13 cellular contexts compared by ENCODE assay signal in genomic region chr7:45919231-45919825, GRCh38. TPM values are rescaled to one million over a fixed set of nuclear protein-coding genes. Genes with fewer than 3 reads are reported as not detected.
DNase-seq lines count a peak whose midpoint lies in the region; ATAC-seq and TF ChIP-seq lines count a peak whose summit lies in the region.
"Had no signal": no experiment of that assay in that cellular context is flagged by ENCODE, and none has a peak within 500 bp of the region (broad histone marks: within the 10 kb centered on the region; RNA-seq: fewer than 3 reads in every experiment).

No MANE protein-coding gene starts in this region.

- no peak overlapping the region for H2AFZ ChIP-seq in ACC112 (ENCODE audit: low read length, unreplicated experiment)

- no peaks in the 10 kb centered on the region for H3K9me3 ChIP-seq in endodermal cell (ENCODE audit: control insufficient read depth, low read length)

- H3K27me3 Mint-ChIP-seq in endodermal cell (ENCODE audit: insufficient read depth) (peaks cover 81% of the 10 kb centered on the region), neural crest cell (ENCODE audit: low read depth) (peaks cover 52% of the 10 kb centered on the region)

- no peak for TF ChIP-seq CTCF in HFF-Myc (IDR thresholded peaks at IDR 0.05; ENCODE audit: low read depth, low read length, missing control alignments)
- no peak for TF ChIP-seq CTCF in endodermal cell (conservative IDR thresholded peaks at IDR 0.05)
- no peak for TF ChIP-seq CTCF in neural crest cell (conservative IDR thresholded peaks at IDR 0.05)

- H3K27me3 ChIP-seq in ACC112 (ENCODE audit: insufficient read depth, low read length) (peaks cover 20% of the 10 kb centered on the region), endodermal cell (ENCODE audit: control insufficient read depth, insufficient read depth, low read length, poor library complexity, severe bottlenecking) (peaks cover 78% of the 10 kb centered on the region)

- H3K36me3 Mint-ChIP-seq in endodermal cell (ENCODE audit: low read depth) (no peaks in the 10 kb centered on the region), neural crest cell (ENCODE audit: low read depth) (peaks cover 4% of the 10 kb centered on the region)

- DNase-seq in HFF-Myc (ENCODE audit: extremely low read depth, low read depth), result no peak
- DNase-seq in endodermal cell, result no peak
- no peak for DNase-seq in neural crest cell (ENCODE audit: low read depth, low spot score)
- no peak for DNase-seq in activated CD4-positive, CD25-positive, alpha-beta regulatory T cell treated with anti-CD3 and anti-CD28 coated beads, Interleukin-2, amount 50 U/mL, for 72 hours
- no peak for DNase-seq in DMS153 (lab: John Stamatoyannopoulos, UW)
- DNase-seq: activated T-cell treated with anti-CD3 and anti-CD28 coated beads, Interleukin-2, amount 50 U/mL, for 48 hours; DND-41 had no signal

- peaks cover 13% of the 10 kb centered on the region for H3K4me1 Mint-ChIP-seq in endodermal cell
- H3K4me1 Mint-ChIP-seq in neural crest cell, result peaks cover 54% of the 10 kb centered on the region

- no peak overlapping the region for H3K27ac Mint-ChIP-seq in endodermal cell
- no peak overlapping the region for H3K27ac Mint-ChIP-seq in neural crest cell (ENCODE audit: unreplicated experiment)

- no peaks in the 10 kb centered on the region for H3K9me3 Mint-ChIP-seq in endodermal cell
- no peaks in the 10 kb centered on the region for H3K9me3 Mint-ChIP-seq in neural crest cell

- H3K4me3 Mint-ChIP-seq in endodermal cell (no peak overlapping the region), neural crest cell (peak overlapping the region; percentile 91)

- no peak overlapping the region for H3K9ac ChIP-seq in endodermal cell (ENCODE audit: extremely low read depth, low read length, poor library complexity, severe bottlenecking)

- H3K27ac ChIP-seq in ACC112 (ENCODE audit: low read depth, low read length), result no peak overlapping the region
- no peak overlapping the region for H3K27ac ChIP-seq in endodermal cell (ENCODE audit: low read depth, low read length)

- ATAC-seq in GM21825 (IDR thresholded peaks at IDR 0.05; ENCODE audit: unreplicated experiment) (no peak), esophagus mucosa (no peak)

- H3K4me3 ChIP-seq in ACC112 (ENCODE audit: low read depth, low read length) (peak overlapping the region; percentile 79), HFF-Myc (replicated peaks; ENCODE audit: low read depth, low read length) (peak overlapping the region; percentile 44), endodermal cell (ENCODE audit: low read length) (peak overlapping the region; percentile 74)

- 79 to 82% methylated on average over 6 to 10 of the region's 10 CpGs for WGBS in endodermal cell (ENCODE audit: insufficient coverage in 1 of 2, insufficient read length in 1 of 2), 2 experiments

- no peaks in the 10 kb centered on the region for H3K79me2 ChIP-seq in ACC112 (ENCODE audit: control insufficient read depth, insufficient read depth, low read length, unreplicated experiment)

- peaks cover 19% of the 10 kb centered on the region for H3K4me1 ChIP-seq in ACC112 (ENCODE audit: control insufficient read depth, insufficient read depth, low read length, unreplicated experiment)
- H3K4me1 ChIP-seq in endodermal cell (ENCODE audit: control insufficient read depth, insufficient read depth, low read length), result no peaks in the 10 kb centered on the region

- no peaks in the 10 kb centered on the region for H3K36me3 ChIP-seq in ACC112 (ENCODE audit: insufficient read depth, low read length)
- H3K36me3 ChIP-seq in endodermal cell (ENCODE audit: control insufficient read depth, insufficient read depth, low read length), result no peaks in the 10 kb centered on the region

RNA-seq across cellular contexts. Expression of gene IGFBP3, which starts 1.7 kb away (rescaled TPM):
- total RNA-seq in endodermal cell (10 to 100 TPM in 1 of 2 donors, 1 to 10 TPM in 1; 7.4 to 20.3 TPM), neural crest cell (35.2 and 40.2 TPM in 2 replicates), esophagus mucosa (7.9 TPM)
- 19.3 TPM for polyA plus RNA-seq in endodermal cell (2013, experiment 1 of 2)
- polyA plus RNA-seq in endodermal cell (2013, experiment 2 of 2), result 13.4 TPM
- total RNA-seq: HT1080 had no signal

RNA-seq across cellular contexts. Expression of gene IGFBP1, which starts 31.0 kb away (rescaled TPM):
- total RNA-seq in endodermal cell (not detected), neural crest cell (not detected in 2 replicates), esophagus mucosa (not detected)
- not detected for polyA plus RNA-seq in endodermal cell (2013, experiment 1 of 2)
- polyA plus RNA-seq in endodermal cell (2013, experiment 2 of 2), result not detected
- total RNA-seq: dermis microvascular lymphatic vessel endothelial cell had no signal

RNA-seq across cellular contexts. Expression of gene CCDC201, which starts 46.4 kb away (rescaled TPM):
- total RNA-seq in endodermal cell (not detected), neural crest cell (not detected in 2 replicates), esophagus mucosa (not detected)
- not detected for polyA plus RNA-seq in endodermal cell (2013, experiment 1 of 2)
- not detected for polyA plus RNA-seq in endodermal cell (2013, experiment 2 of 2)
- total RNA-seq: dermis microvascular lymphatic vessel endothelial cell, HT1080, liver had no signal
- polyA plus RNA-seq: liver had no signal
